8 cellular contexts compared by ENCODE assay signal in genomic region chr11:70270104-70270876, GRCh38. TPM values are rescaled to one million over a fixed set of nuclear protein-coding genes. Genes with fewer than 3 reads are reported as not detected.
A peak's percentile ranks its signal among the peaks of the same experiment; 100 is the strongest.
DNase-seq lines count a peak whose midpoint lies in the region; ATAC-seq and TF ChIP-seq lines count a peak whose summit lies in the region.

TSS of gene PPFIA1 (plus strand) at chr11:70270690. CDS start at chr11:70272173, 1,483 bp downstream.

- H3K4me2 ChIP-seq in Loucy (ENCODE audit: low read depth, low read length, poor library complexity, severe bottlenecking) = peak within 1 kb of the TSS; percentile 99

- peaks cover 11% of the 10 kb centered on the region for H3K4me1 ChIP-seq in ES-I3 (ENCODE audit: insufficient read depth, low read length)
- H3K4me1 ChIP-seq in Loucy (ENCODE audit: insufficient read depth, low read length, poor library complexity, severe bottlenecking) = peaks cover 42% of the 10 kb centered on the region

- H3K9me3 ChIP-seq in ES-I3 (ENCODE audit: control insufficient read depth, insufficient read depth, low read length) = no peaks in the 10 kb centered on the region
- no peaks in the 10 kb centered on the region for H3K9me3 ChIP-seq in Loucy (ENCODE audit: insufficient read depth, low read depth, low read length)

- H3K4me3 Mint-ChIP-seq in nephron = peak within 1 kb of the TSS; percentile 92 to 97 (median 96)

- H3K9me3 Mint-ChIP-seq in nephron = no peaks in the 10 kb centered on the region

- no peaks in the 10 kb centered on the region for H3K27me3 ChIP-seq in H7 (ENCODE audit: control insufficient read depth, insufficient read depth, low read length)
- no peaks in the 10 kb centered on the region for H3K27me3 ChIP-seq in Loucy (ENCODE audit: insufficient read depth, low read length, poor library complexity, severe bottlenecking)

- H3K36me3 ChIP-seq in ES-I3 (ENCODE audit: insufficient read depth, low read length) (peaks cover 19% of the 10 kb centered on the region), H7 (replicated peaks; ENCODE audit: control insufficient read depth, insufficient read depth, low read length) (peaks cover 15% of the 10 kb centered on the region), Loucy (ENCODE audit: insufficient read depth, low read length) (peaks cover 6% of the 10 kb centered on the region; the same call in 1 of the 2 replicates)

- TF ChIP-seq POLR2A in Raji (IDR thresholded peaks at IDR 0.05; ENCODE audit: insufficient read depth, low read depth, low read length) = peak; percentile 75

- peak within 1 kb of the TSS; percentile 88 for H3K4me3 ChIP-seq in H7 (ENCODE audit: insufficient read depth, low read depth, low read length)
- H3K4me3 ChIP-seq in Loucy (ENCODE audit: low read length, poor library complexity, severe bottlenecking) = peak within 1 kb of the TSS; percentile 93
- peak within 1 kb of the TSS; percentile 86 for H3K4me3 ChIP-seq in fibroblast of the aortic adventitia (ENCODE audit: low read depth, low read length)

- peaks cover 40% of the 10 kb centered on the region for H4K20me1 ChIP-seq in Loucy (ENCODE audit: insufficient read depth, low read length, poor library complexity, severe bottlenecking)

- TF ChIP-seq CTCF in Loucy (conservative IDR thresholded peaks at IDR 0.05; ENCODE audit: low read length) (no peak), fibroblast of the aortic adventitia (IDR thresholded peaks at IDR 0.05; ENCODE audit: insufficient read depth, low read length) (no peak), nephron (IDR thresholded peaks at IDR 0.05; ENCODE audit: unreplicated experiment in 3 of 3) (no peak)

- H3F3A ChIP-seq in Loucy (ENCODE audit: low read depth) = no peaks in the 10 kb centered on the region

- H3K4me1 Mint-ChIP-seq in nephron = peaks cover 4% of the 10 kb centered on the region

- H3K9me2 ChIP-seq in Loucy (replicated peaks; ENCODE audit: low read depth, low read length) = no peaks in the 10 kb centered on the region

- H3K27ac Mint-ChIP-seq in nephron = peak within 1 kb of the TSS; percentile 66 to 87 (median 79)

- H3K9ac ChIP-seq in ES-I3 (ENCODE audit: low read depth, low read length) (peak within 1 kb of the TSS; percentile 73), Loucy (ENCODE audit: low read depth, low read length, poor library complexity, severe bottlenecking) (peak within 1 kb of the TSS; percentile 78)

- DNase-seq in H7 = peak; percentile 100
- peak; percentile 94 for DNase-seq in activated T-helper 9 cell treated with anti-CD3 and anti-CD28 coated beads, Interleukin-2, amount 50 U/mL, for 16 hours (ENCODE audit: low read depth)
- DNase-seq in fibroblast of the aortic adventitia (ENCODE audit: low read depth) = peak; percentile 90
- DNase-seq in stimulated activated naive CD8-positive, alpha-beta T cell treated with anti-CD3 and anti-CD28 coated beads, Interleukin-15, Interleukin-2, amounts not matched to agents 100 U/mL and 50 U/mL, for 24 hours = peak; percentile 96

- H3K79me2 ChIP-seq in Loucy (ENCODE audit: insufficient read depth, low read length) = peaks cover 46% of the 10 kb centered on the region

- peaks cover 41% of the 10 kb centered on the region for H3K27me3 Mint-ChIP-seq in nephron (ENCODE audit: low read depth)

- H2AFZ ChIP-seq in Loucy (ENCODE audit: low read length) = peak within 1 kb of the TSS; percentile 83; the same call in 1 of the 2 replicates

- ATAC-seq in stimulated activated naive CD8-positive, alpha-beta T cell treated with anti-CD3 and anti-CD28 coated beads, Interleukin-15, Interleukin-2, amounts not matched to agents 100 U/mL and 50 U/mL, for 24 hours = peak; percentile 97

- peaks cover 22% of the 10 kb centered on the region for H3K36me3 Mint-ChIP-seq in nephron (ENCODE audit: low read depth)

RNA-seq across cellular contexts. Expression of gene PPFIA1, which starts in this region (rescaled TPM):
- total RNA-seq in H7 (2014; rRNA removed; shearing (Covaris generic)) = 51.5 and 52.2 TPM in 2 replicates
- total RNA-seq in fibroblast of the aortic adventitia (ENCODE audit: low replicate concordance) = 36.3 and 37.1 TPM in 2 replicates

Comparison
In these comparisons a context has a peak if more than half of its experiments do, and no peak if none do; other contexts are left out.
1. Peak in every context shown above with its lines: DNase-seq, ATAC-seq and H3K4me3 ChIP-seq.